In the genomic region with DNA sequence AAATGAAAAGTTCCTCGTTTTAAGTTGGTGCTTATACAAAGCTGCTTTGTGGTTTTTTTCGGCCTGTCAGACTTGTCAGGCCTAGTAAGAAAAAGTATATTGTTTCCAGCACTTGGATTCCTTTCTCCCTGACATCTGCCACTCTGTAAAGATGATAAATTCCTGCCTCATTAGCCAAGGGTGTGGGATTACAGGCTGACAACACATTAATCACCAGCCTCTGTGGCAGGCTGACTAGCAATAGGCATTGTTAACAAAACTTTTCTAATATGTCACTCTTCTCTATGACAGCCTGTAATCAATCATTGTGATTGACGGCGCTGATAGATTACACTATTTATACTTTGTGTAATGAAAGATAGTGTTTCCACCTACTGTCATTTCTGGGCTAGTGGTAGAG, we compare ENCODE assay signal across 15 cellular contexts.
DNase-seq lines count a peak whose midpoint lies in the region; ATAC-seq, FAIRE-seq and TF ChIP-seq lines count a peak whose summit lies in the region.
"Had no signal": no experiment of that assay in that cellular context is flagged by ENCODE, and none has a peak within 500 bp of the region (broad histone marks: within the 10 kb centered on the region; RNA-seq: fewer than 3 reads in every experiment).

No MANE protein-coding gene starts in this region.

- CTCF ChIA-PET in A673 (lab: Charles Lee): no interaction called here

- intact Hi-C loops in A673 (cut with micrococcal nuclease; ENCODE audit: unreplicated experiment): no loop called here
- intact Hi-C loops in left lung (cut with DNase I): no loop called here

- H3K4me1 ChIP-seq in A673 (ENCODE audit: insufficient read depth, low read length, poor library complexity, severe bottlenecking) (no peaks in the 10 kb centered on the region), left lung (peaks cover 0 to 6% of the 10 kb centered on the region in 2 donors)

- TF ChIP-seq CTCF in A673 (conservative IDR thresholded peaks at IDR 0.05; ENCODE audit: low read depth, low read length) (no peak), WERI-Rb-1 (IDR thresholded peaks at IDR 0.05; ENCODE audit: low read depth, low read length) (no peak), left lung (IDR thresholded peaks at IDR 0.05) (no peak)

- ATAC-seq in left lung (peak; percentile 33), left lobe of liver (no peak), GM18873 (IDR thresholded peaks at IDR 0.05; ENCODE audit: low FRiP score, unreplicated experiment) (no peak)
- ATAC-seq: naive thymus-derived CD4-positive, alpha-beta T cell had no signal

- no peaks in the 10 kb centered on the region for H3K36me3 ChIP-seq in A673 (ENCODE audit: insufficient read depth, low read length, poor library complexity, severe bottlenecking)
- H3K36me3 ChIP-seq in WERI-Rb-1: no peaks in the 10 kb centered on the region
- no peaks in the 10 kb centered on the region for H3K36me3 ChIP-seq in left lung

- DNase-seq in A673 (ENCODE audit: low spot score) (peak; percentile 4), HPDE6-E6E7 (ENCODE audit: extremely low spot score) (peak; percentile 66), WERI-Rb-1 (peak; percentile 78), left lung (no peak), left lobe of liver (ENCODE audit: low spot score) (no peak), GM12892 (ENCODE audit: insufficient read length) (no peak), NCI-H2081 (lab: John Stamatoyannopoulos, UW) (no peak)
- DNase-seq: activated CD4-positive, alpha-beta T cell treated with anti-CD3 and anti-CD28 coated beads, Interleukin-2, amount 50 U/mL, for 48 hours; activated effector memory CD4-positive, alpha-beta T cell treated with Interleukin-2 at 50 U/mL for 16 hours; central memory CD4-positive, alpha-beta T cell; immature natural killer cell; naive thymus-derived CD4-positive, alpha-beta T cell; stimulated activated CD8-positive, alpha-beta memory T cell treated with anti-CD3 and anti-CD28 coated beads, Interleukin-4, amount 100 ng/mL, for 48 hours had no signal

- no peak for FAIRE-seq in GM12892 (lab: Jason Lieb, UNC)
- FAIRE-seq: G401.6 had no signal

- no peak overlapping the region for H3K27ac ChIP-seq in A673 (ENCODE audit: low read depth, low read length, poor library complexity, severe bottlenecking)
- peak overlapping the region; percentile 35 for H3K27ac ChIP-seq in WERI-Rb-1
- no peak overlapping the region for H3K27ac ChIP-seq in left lung

- H3K9me3 ChIP-seq in A673 (ENCODE audit: low read depth, low read length, poor library complexity, severe bottlenecking): no peaks in the 10 kb centered on the region
- H3K9me3 ChIP-seq in WERI-Rb-1 (ENCODE audit: severe bottlenecking): no peaks in the 10 kb centered on the region
- no peaks in the 10 kb centered on the region for H3K9me3 ChIP-seq in left lung

- TF ChIP-seq POLR2A in GM12892 (IDR thresholded peaks at IDR 0.05; ENCODE audit: low read depth, low read length): no peak

- H3K27me3 ChIP-seq in A673 (replicated peaks; ENCODE audit: insufficient read depth, low read depth, low read length, poor library complexity) (no peaks in the 10 kb centered on the region), WERI-Rb-1 (ENCODE audit: insufficient read depth, low read depth, severe bottlenecking) (no peaks in the 10 kb centered on the region), left lung (no peaks in the 10 kb centered on the region)

- POLR2A ChIA-PET in A673 (lab: Charles Lee; ENCODE audit: low non-redundant PET): no interaction called here

- BruUV-seq in A673 (replicated peaks; lab: Mats Ljungman, UMichigan): no TSS peak

- H3K4me3 ChIP-seq in A673 (ENCODE audit: low read depth, low read length, poor library complexity, severe bottlenecking) (no peak overlapping the region), WERI-Rb-1 (ENCODE audit: low read depth, low read length) (no peak overlapping the region; the same call in 1 of the 2 replicates), left lung (no peak overlapping the region)

Comparison
In these comparisons a context has a peak if more than half of its experiments do, and no peak if none do; other contexts are left out.
1. DNase-seq: peak in A673 (single experiment), HPDE6-E6E7 (single experiment) and WERI-Rb-1 (single experiment); none in left lung (0 of 2), left lobe of liver (single experiment), GM12892 (single experiment) and NCI-H2081 (0 of 2).